ENCODE assay signal across 8 cellular contexts in the genomic region with DNA sequence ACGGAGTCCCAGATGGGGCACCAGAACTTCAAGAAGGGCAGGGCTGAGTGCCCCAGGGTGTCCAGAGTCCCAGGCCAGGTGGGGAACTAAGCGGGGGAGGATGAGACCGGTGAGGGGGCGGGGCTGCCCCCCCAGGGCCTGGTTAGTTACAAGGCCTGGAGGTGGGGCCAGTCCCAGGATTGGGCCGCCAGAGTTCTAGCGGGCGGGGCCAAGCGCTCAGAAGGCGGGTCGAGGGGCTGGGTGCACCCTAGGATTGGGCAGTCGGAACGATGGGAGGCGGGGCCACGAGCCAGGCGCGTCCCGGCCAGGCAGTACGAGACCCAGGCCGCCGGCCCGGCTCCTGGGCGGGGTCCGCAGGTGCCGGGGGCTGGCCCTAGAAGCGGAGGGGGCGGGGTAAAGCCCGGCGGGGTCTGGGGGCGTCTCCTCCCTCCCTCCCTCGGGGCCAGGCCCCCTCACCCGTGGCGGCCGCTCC. TPM values are rescaled to one million over a fixed set of nuclear protein-coding genes. Genes with fewer than 3 reads are reported as not detected.
DNase-seq lines count a peak whose midpoint lies in the region; ATAC-seq lines count a peak whose summit lies in the region.

No MANE protein-coding gene starts in this region.

- ATAC-seq in HG02571 (IDR thresholded peaks at IDR 0.05; ENCODE audit: unreplicated experiment) = peak; percentile 81

- H3K27ac ChIP-seq in temporal lobe (ENCODE audit: low read depth, low read length) = peak overlapping the region; percentile 92

- peak; percentile 99 for DNase-seq in GM03348 (ENCODE audit: low spot score)
- DNase-seq in NAMALWA (ENCODE audit: low spot score) = peak; percentile 97
- peak; percentile 92 for DNase-seq in SK-N-DZ (ENCODE audit: low spot score)
- peak; percentile 97 for DNase-seq in activated naive CD4-positive, alpha-beta T cell treated with anti-CD3 and anti-CD28 coated beads, Interleukin-2, amount 50 U/mL, for 16 hours
- DNase-seq in globus pallidus (ENCODE audit: low spot score) = peak; percentile 94
- peak; percentile 93 for DNase-seq in occipital lobe (lab: John Stamatoyannopoulos, UW)

RNA-seq across cellular contexts. Expression of a gene that starts 0.6 kb away (rescaled TPM):
- polyA plus RNA-seq in SK-N-DZ (2014; cell fraction: cytosol; rRNA removed) = 4.0 and 10.3 TPM in 2 replicates
- polyA plus RNA-seq in SK-N-DZ (2014; cell fraction: nucleus; rRNA removed) = 8.2 and 13.5 TPM in 2 replicates
- total RNA-seq in occipital lobe (8.3 TPM), temporal lobe (9.3 TPM)

RNA-seq across cellular contexts. Expression of a gene that starts 23.9 kb away (rescaled TPM):
- 80.7 and 86.5 TPM in 2 replicates for polyA plus RNA-seq in SK-N-DZ (2014; cell fraction: cytosol; rRNA removed)
- polyA plus RNA-seq in SK-N-DZ (2014; cell fraction: nucleus; rRNA removed) = 105 and 118 TPM in 2 replicates
- 25.3 TPM for total RNA-seq in occipital lobe
- total RNA-seq in temporal lobe = 26.3 TPM

RNA-seq across cellular contexts. Expression of a gene that starts 24.2 kb away (rescaled TPM):
- polyA plus RNA-seq in SK-N-DZ (2014; cell fraction: cytosol; rRNA removed) = 66.4 and 88.5 TPM in 2 replicates
- 47.9 and 77.2 TPM in 2 replicates for polyA plus RNA-seq in SK-N-DZ (2014; cell fraction: nucleus; rRNA removed)
- total RNA-seq in occipital lobe (105 TPM), temporal lobe (132 TPM)

RNA-seq across cellular contexts. Expression of a gene that starts 33.6 kb away (rescaled TPM):
- 10.9 and 22.8 TPM in 2 replicates for polyA plus RNA-seq in SK-N-DZ (2014; cell fraction: cytosol; rRNA removed)
- 4.8 and 10.8 TPM in 2 replicates for polyA plus RNA-seq in SK-N-DZ (2014; cell fraction: nucleus; rRNA removed)
- not detected for total RNA-seq in occipital lobe
- 0.74 TPM for total RNA-seq in temporal lobe

RNA-seq across cellular contexts. Expression of a gene that starts 54.0 kb away (rescaled TPM):
- 50.5 and 52.7 TPM in 2 replicates for polyA plus RNA-seq in SK-N-DZ (2014; cell fraction: cytosol; rRNA removed)
- polyA plus RNA-seq in SK-N-DZ (2014; cell fraction: nucleus; rRNA removed) = 21.0 and 27.4 TPM in 2 replicates
- 14.2 TPM for total RNA-seq in occipital lobe
- total RNA-seq in temporal lobe = 9.8 TPM

Comparison
In these comparisons a context has a peak if more than half of its experiments do, and no peak if none do; other contexts are left out.
1. Peak in every context shown above with its lines: DNase-seq, ATAC-seq and H3K27ac ChIP-seq.